In the genomic region with DNA sequence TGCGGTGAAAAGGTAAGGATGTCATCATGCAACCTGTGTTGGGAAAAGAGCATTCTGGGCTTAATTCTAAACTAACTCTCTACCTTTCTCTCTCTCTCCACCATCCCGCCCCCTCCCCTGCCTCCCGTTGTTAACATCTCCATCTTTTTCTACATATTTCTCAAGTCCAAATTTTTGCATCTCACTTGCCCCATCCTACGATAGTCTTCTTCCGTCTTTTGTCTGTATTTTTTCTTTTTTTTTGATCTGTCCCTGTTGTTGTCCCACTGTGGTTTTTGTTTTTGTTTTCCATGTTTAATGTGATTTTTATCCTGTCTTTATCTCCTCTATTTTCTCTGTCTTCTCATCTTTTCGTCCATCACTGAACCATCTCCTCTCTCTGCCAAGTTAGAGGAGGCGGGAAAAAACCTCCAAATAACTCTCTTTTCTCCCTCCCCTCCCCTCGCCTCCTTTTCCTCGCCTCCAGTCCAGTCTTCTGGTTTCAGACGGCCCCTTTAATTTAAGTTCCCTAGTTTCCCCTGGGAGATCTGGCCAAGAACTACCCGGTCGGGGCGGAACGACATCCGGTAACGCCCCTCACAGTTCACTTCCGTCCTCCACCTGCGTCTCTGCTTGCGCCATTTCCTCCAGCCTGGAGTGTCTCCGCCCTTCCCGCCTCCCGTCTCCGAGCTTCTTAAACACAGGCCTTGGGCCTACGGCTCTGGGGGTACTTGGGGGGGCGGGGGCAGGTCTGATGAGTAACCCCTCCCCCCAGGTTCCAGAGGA, we compare ENCODE assay signal across 8 cellular contexts.
A peak's percentile ranks its signal among the peaks of the same experiment; 100 is the strongest.
DNase-seq lines count a peak whose midpoint lies in the region; ATAC-seq and FAIRE-seq lines count a peak whose summit lies in the region.

A gene with protein sequence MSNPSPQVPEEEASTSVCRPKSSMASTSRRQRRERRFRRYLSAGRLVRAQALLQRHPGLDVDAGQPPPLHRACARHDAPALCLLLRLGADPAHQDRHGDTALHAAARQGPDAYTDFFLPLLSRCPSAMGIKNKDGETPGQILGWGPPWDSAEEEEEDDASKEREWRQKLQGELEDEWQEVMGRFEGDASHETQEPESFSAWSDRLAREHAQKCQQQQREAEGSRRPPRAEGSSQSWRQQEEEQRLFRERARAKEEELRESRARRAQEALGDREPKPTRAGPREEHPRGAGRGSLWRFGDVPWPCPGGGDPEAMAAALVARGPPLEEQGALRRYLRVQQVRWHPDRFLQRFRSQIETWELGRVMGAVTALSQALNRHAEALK (plus strand): TSS at position 647 of the 765 bp plus-strand sequence. CDS start 87 bp downstream, at position 734.

- peak; percentile 98 for DNase-seq in NCI-H446 treated with DMSO at 0.1 percent for 48 hours (lab: John Stamatoyannopoulos, UW)
- peak; percentile 82 for DNase-seq in activated CD4-positive, CD25-positive, alpha-beta regulatory T cell treated with anti-CD3 and anti-CD28 coated beads, Interleukin-2, amount 50 U/mL, for 72 hours
- peak; percentile 99 for DNase-seq in cerebellar cortex (ENCODE audit: low spot score)
- DNase-seq in islet precursor cell, result peak; percentile 97
- DNase-seq in stimulated activated CD4-positive, alpha-beta T cell treated with anti-CD3 and anti-CD28 coated beads, Interleukin-12 subunit alpha, Interleukin-12 subunit beta, amount 100 ng/mL, for 4 hours, result peak; percentile 86

- peak; percentile 90 for FAIRE-seq in A204.1 (lab: Jason Lieb, UNC)

- peak; percentile 75 for ATAC-seq in GM18867 (IDR thresholded peaks at IDR 0.05; ENCODE audit: unreplicated experiment)
- peak; percentile 55 for ATAC-seq in HG03342 (IDR thresholded peaks at IDR 0.05; ENCODE audit: unreplicated experiment)

Comparison
In these comparisons a context has a peak if more than half of its experiments do, and no peak if none do; other contexts are left out.
1. Peak in every context shown above with its lines: DNase-seq and ATAC-seq.